In genomic region chr7:130917669-130918128, GRCh38 we compare ENCODE assay signal across 1 cellular context.
A peak's percentile ranks its signal among the peaks of the same experiment; 100 is the strongest.
TF ChIP-seq lines count a peak whose summit lies in the region.

No MANE protein-coding gene starts in this region.

TF ChIP-seq in SK-N-SH, 30 proteins besides CTCF, POLR2A, EP300 and RAD21 (continued from another document):
- TF ChIP-seq NRF1 (IDR thresholded peaks at IDR 0.05; ENCODE audit: low read depth, low read length) (no peak), TEAD4 (IDR thresholded peaks at IDR 0.05; ENCODE audit: borderline replicate concordance, insufficient read depth) (peak; percentile 37; the same call in 1 of the 2 replicates), JUND (IDR thresholded peaks at IDR 0.05) (peak; percentile 72), SMC3 (IDR thresholded peaks at IDR 0.05; ENCODE audit: low read depth, low read length) (no peak), RXRA (IDR thresholded peaks at IDR 0.05; ENCODE audit: borderline replicate concordance, low read depth) (peak; percentile 78; the same call in 1 of the 2 replicates), REST (IDR thresholded peaks at IDR 0.05; ENCODE audit: low read depth, low read length) (no peak)
